26 cellular contexts compared by ENCODE assay signal in the genomic region with DNA sequence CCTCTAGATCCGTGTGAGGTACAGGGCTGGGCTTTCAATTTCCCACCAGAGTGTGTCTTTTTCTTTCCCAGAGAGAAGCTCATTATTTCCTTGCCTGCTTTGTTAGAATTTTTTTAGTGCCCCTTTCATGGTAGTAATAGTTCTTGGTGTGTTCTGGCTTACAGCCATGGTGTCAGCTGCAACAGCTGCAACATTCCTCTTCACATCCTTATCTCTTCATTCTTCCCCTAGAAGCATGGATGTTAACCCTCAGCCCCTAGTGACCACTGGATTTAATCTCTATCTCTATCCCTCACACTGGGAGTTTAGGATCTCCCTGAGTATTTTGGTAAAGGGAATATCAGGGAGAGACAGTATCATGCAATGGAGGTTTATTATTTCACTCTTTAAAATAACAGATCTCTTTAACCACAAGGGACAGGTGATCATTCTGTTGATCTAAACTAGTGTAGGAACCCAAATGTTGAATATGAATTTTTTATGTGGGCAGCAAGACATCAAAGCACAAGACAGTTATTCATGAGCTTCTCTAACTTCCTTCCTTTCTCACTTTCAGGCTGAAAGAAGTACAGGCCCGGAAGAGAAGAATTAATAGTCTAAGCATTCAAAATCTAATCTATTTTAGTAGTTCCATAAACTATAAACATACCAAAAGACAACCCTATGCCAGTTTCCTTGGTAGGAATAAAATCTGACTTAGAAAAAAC.
"Had no signal": no experiment of that assay in that cellular context is flagged by ENCODE, and none has a peak within 500 bp of the region (broad histone marks: within the 10 kb centered on the region; RNA-seq: fewer than 3 reads in every experiment).

No MANE protein-coding gene starts in this region.

- H3K27me3 ChIP-seq: heart right ventricle, transverse colon had no signal

- H3K9me3 ChIP-seq: lower lobe of right lung, transverse colon had no signal

- H3K36me3 Mint-ChIP-seq: activated CD8-positive, alpha-beta memory T cell treated with anti-CD3 and anti-CD28 coated beads, Interleukin-2, amount 10 ng/mL, durations not matched to agents 7 days and 5 days; brain; naive thymus-derived CD8-positive, alpha-beta T cell; stimulated activated naive B cell treated with anti-CD40 and anti-IgM and Interleukin-4, amounts not matched to agents 10 μg/mL and 1 μg/mL and 100 μg/mL, for 72 hours had no signal

- ATAC-seq: activated CD4-positive, CD25-positive, alpha-beta regulatory T cell treated with anti-CD3 and anti-CD28 coated beads, Interleukin-2, amount 50 U/mL, for 24 hours; activated CD8-positive, alpha-beta memory T cell treated with anti-CD3 and anti-CD28 coated beads, Interleukin-2, amount 10 ng/mL, durations not matched to agents 7 days and 5 days; activated CD8-positive, alpha-beta T cell treated with anti-CD3 and anti-CD28 coated beads for 36 hours; activated naive CD8-positive, alpha-beta T cell treated with anti-CD3 and anti-CD28 coated beads, Interleukin-2, amount 50 U/mL, for 24 hours; heart right ventricle; left lobe of liver; lower lobe of right lung; naive thymus-derived CD8-positive, alpha-beta T cell; sciatic nerve; stimulated activated naive B cell treated with anti-CD40 and anti-IgM and Interleukin-4, amounts not matched to agents 10 μg/mL and 1 μg/mL and 100 μg/mL, for 72 hours had no signal

- H3K36me3 ChIP-seq: heart right ventricle, lower lobe of right lung, transverse colon had no signal

- H3K27ac ChIP-seq: heart right ventricle, lower lobe of right lung, transverse colon had no signal

- H3K4me3 Mint-ChIP-seq: activated CD4-positive, alpha-beta T cell treated with anti-CD3 and anti-CD28 coated beads, Interleukin-2, amount 10 ng/mL, durations not matched to agents 24 days and 14 days; activated CD8-positive, alpha-beta memory T cell treated with anti-CD3 and anti-CD28 coated beads, Interleukin-2, amount 10 ng/mL, durations not matched to agents 7 days and 5 days; activated CD8-positive, alpha-beta T cell treated with anti-CD3 and anti-CD28 coated beads for 36 hours; activated naive CD8-positive, alpha-beta T cell treated with anti-CD3 and anti-CD28 coated beads, Interleukin-2, amount 50 U/mL, for 24 hours; brain; dendritic cell treated with granulocyte-macrophage colony-stimulating factor and Interleukin-4, amounts not matched to agents 40 ng/mL and 50 ng/mL, for 4 days; naive thymus-derived CD8-positive, alpha-beta T cell; stimulated activated naive B cell treated with anti-CD40 and anti-IgM and Interleukin-4, amounts not matched to agents 10 μg/mL and 1 μg/mL and 100 μg/mL, for 72 hours; T-helper 1 cell treated with Interleukin-12 subunit alpha and Interleukin-12 subunit beta and Interleukin-4 antibody, amounts not matched to agents 30 μg/mL and 1 μg/mL, for 36 hours had no signal

- DNase-seq: activated CD4-positive, alpha-beta T cell treated with anti-CD3 and anti-CD28 coated beads, Interleukin-2, amount 10 ng/mL, durations not matched to agents 24 days and 14 days; activated CD8-positive, alpha-beta memory T cell treated with anti-CD3 and anti-CD28 coated beads, Interleukin-2, amount 10 ng/mL, durations not matched to agents 7 days and 5 days; activated CD8-positive, alpha-beta T cell treated with anti-CD3 and anti-CD28 coated beads for 36 hours; activated effector memory CD4-positive, alpha-beta T cell treated with anti-CD3 and anti-CD28 coated beads, Interleukin-2, amount 50 U/mL, for 16 hours; activated naive CD4-positive, alpha-beta T cell treated with anti-CD3 and anti-CD28 coated beads, Interleukin-2, amount 50 U/mL, for 16 hours; activated naive CD8-positive, alpha-beta T cell treated with anti-CD3 and anti-CD28 coated beads, Interleukin-2, amount 50 U/mL, for 24 hours; activated T-cell treated with anti-CD3 and anti-CD28 coated beads for 4 hours; aorta; effector CD4-positive, alpha-beta T cell; erythroblast; foreskin fibroblast; heart right ventricle; lower lobe of right lung; naive thymus-derived CD8-positive, alpha-beta T cell; nucleus accumbens; stimulated activated CD4-positive, alpha-beta T cell treated with anti-CD3 and anti-CD28 coated beads, Interleukin-2, amount 100 ng/mL, for 48 hours; stimulated activated CD8-positive, alpha-beta memory T cell treated with anti-CD3 and anti-CD28 coated beads, Interleukin-4, amount 100 ng/mL, for 48 hours; stimulated activated naive B cell treated with anti-CD40 and anti-IgM and Interleukin-4, amounts not matched to agents 10 μg/mL and 1 μg/mL and 100 μg/mL, for 72 hours; T1000; transverse colon had no signal

- H3K4me1 ChIP-seq: lower lobe of right lung had no signal

- H3K4me1 Mint-ChIP-seq: activated CD4-positive, alpha-beta T cell treated with anti-CD3 and anti-CD28 coated beads, Interleukin-2, amount 10 ng/mL, durations not matched to agents 24 days and 14 days; activated CD8-positive, alpha-beta memory T cell treated with anti-CD3 and anti-CD28 coated beads, Interleukin-2, amount 10 ng/mL, durations not matched to agents 7 days and 5 days; activated naive CD8-positive, alpha-beta T cell treated with anti-CD3 and anti-CD28 coated beads, Interleukin-2, amount 50 U/mL, for 24 hours; stimulated activated naive B cell treated with anti-CD40 and anti-IgM and Interleukin-4, amounts not matched to agents 10 μg/mL and 1 μg/mL and 100 μg/mL, for 72 hours had no signal

- H3K9me3 Mint-ChIP-seq: activated CD4-positive, alpha-beta T cell treated with anti-CD3 and anti-CD28 coated beads, Interleukin-2, amount 10 ng/mL, durations not matched to agents 24 days and 14 days; activated CD8-positive, alpha-beta T cell treated with anti-CD3 and anti-CD28 coated beads for 36 hours; activated naive CD8-positive, alpha-beta T cell treated with anti-CD3 and anti-CD28 coated beads, Interleukin-2, amount 50 U/mL, for 24 hours; dendritic cell treated with granulocyte-macrophage colony-stimulating factor and Interleukin-4, amounts not matched to agents 40 ng/mL and 50 ng/mL, for 4 days had no signal

- H3K27ac Mint-ChIP-seq: activated CD4-positive, alpha-beta T cell treated with anti-CD3 and anti-CD28 coated beads, Interleukin-2, amount 10 ng/mL, durations not matched to agents 24 days and 14 days; activated CD8-positive, alpha-beta memory T cell treated with anti-CD3 and anti-CD28 coated beads, Interleukin-2, amount 10 ng/mL, durations not matched to agents 7 days and 5 days; activated CD8-positive, alpha-beta T cell treated with anti-CD3 and anti-CD28 coated beads for 36 hours; activated naive CD8-positive, alpha-beta T cell treated with anti-CD3 and anti-CD28 coated beads, Interleukin-2, amount 50 U/mL, for 24 hours; dendritic cell treated with granulocyte-macrophage colony-stimulating factor and Interleukin-4, amounts not matched to agents 40 ng/mL and 50 ng/mL, for 4 days; naive thymus-derived CD8-positive, alpha-beta T cell; stimulated activated naive B cell treated with anti-CD40 and anti-IgM and Interleukin-4, amounts not matched to agents 10 μg/mL and 1 μg/mL and 100 μg/mL, for 72 hours; T-helper 1 cell treated with Interleukin-12 subunit alpha and Interleukin-12 subunit beta and Interleukin-4 antibody, amounts not matched to agents 30 μg/mL and 1 μg/mL, for 36 hours had no signal

- H3K4me3 ChIP-seq: heart right ventricle, lower lobe of right lung, transverse colon had no signal

- H3K27me3 Mint-ChIP-seq: activated CD8-positive, alpha-beta memory T cell treated with anti-CD3 and anti-CD28 coated beads, Interleukin-2, amount 10 ng/mL, durations not matched to agents 7 days and 5 days; activated CD8-positive, alpha-beta T cell treated with anti-CD3 and anti-CD28 coated beads for 36 hours; activated naive CD8-positive, alpha-beta T cell treated with anti-CD3 and anti-CD28 coated beads, Interleukin-2, amount 50 U/mL, for 24 hours; dendritic cell treated with granulocyte-macrophage colony-stimulating factor and Interleukin-4, amounts not matched to agents 40 ng/mL and 50 ng/mL, for 4 days; stimulated activated naive B cell treated with anti-CD40 and anti-IgM and Interleukin-4, amounts not matched to agents 10 μg/mL and 1 μg/mL and 100 μg/mL, for 72 hours had no signal
